14 cellular contexts compared by ENCODE assay signal in the genomic region with DNA sequence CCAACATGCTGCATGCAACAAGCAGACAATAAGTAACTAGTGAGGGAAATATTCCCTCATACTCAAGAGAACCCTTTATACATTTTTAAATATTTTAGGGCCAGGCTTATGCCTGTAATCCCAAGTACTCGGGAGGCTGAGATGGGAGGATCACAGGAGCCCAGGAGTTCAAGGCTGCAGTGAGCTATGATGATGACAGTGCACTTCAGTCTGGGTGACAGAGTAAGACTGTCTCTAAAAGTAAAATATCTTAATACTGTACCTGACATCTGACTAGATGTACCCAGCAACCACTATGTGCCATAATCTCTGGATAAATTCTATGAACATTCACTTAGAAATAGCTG. TPM values are rescaled to one million over a fixed set of nuclear protein-coding genes. Genes with fewer than 3 reads are reported as not detected.
DNase-seq lines count a peak whose midpoint lies in the region; ATAC-seq, FAIRE-seq and TF ChIP-seq lines count a peak whose summit lies in the region.
"Had no signal": no experiment of that assay in that cellular context is flagged by ENCODE, and none has a peak within 500 bp of the region (broad histone marks: within the 10 kb centered on the region; RNA-seq: fewer than 3 reads in every experiment).

No MANE protein-coding gene starts in this region.

- TF ChIP-seq CTCF in A549 (IDR thresholded peaks at IDR 0.05) (no peak), mesothelial cell of epicardium (IDR thresholded peaks at IDR 0.05; ENCODE audit: unreplicated experiment) (no peak)

- no peak overlapping the region for H2AK5ac ChIP-seq in trophoblast cell (ENCODE audit: low read length)

- no peak overlapping the region for H3K4me3 ChIP-seq in A549
- H3K4me3 ChIP-seq in CD8-positive, alpha-beta memory T cell (ENCODE audit: low read length) = no peak overlapping the region
- no peak overlapping the region for H3K4me3 ChIP-seq in trophoblast cell (ENCODE audit: low read depth, low read length)
- H3K4me3 ChIP-seq: breast epithelium, lung had no signal

- H2BK5ac ChIP-seq in trophoblast cell (ENCODE audit: low read depth, low read length, poor library complexity) = no peak overlapping the region

- H3K9me3 ChIP-seq in A549 (no peaks in the 10 kb centered on the region), trophoblast cell (ENCODE audit: insufficient read depth, low read depth, low read length) (no peaks in the 10 kb centered on the region)
- no peaks in the 10 kb centered on the region for H3K9me3 ChIP-seq in CD8-positive, alpha-beta memory T cell (ENCODE audit: low read length)
- H3K9me3 ChIP-seq: breast epithelium had no signal

- no peak overlapping the region for H3K9ac ChIP-seq in trophoblast cell (ENCODE audit: low read length)

- H4K8ac ChIP-seq in trophoblast cell (ENCODE audit: low read depth, low read length) = no peak overlapping the region

- ATAC-seq in A549 (peak in 1 of 2 experiments; percentile 3; a peak in 3 of 6 replicates), SK-N-SH treated with all-trans-retinoic acid at 6 μM for 48 hours (no peak), HG02571 (IDR thresholded peaks at IDR 0.05; ENCODE audit: unreplicated experiment) (no peak)

- DNase-seq in A549 (ENCODE audit: low read depth in 1 of 2, low spot score in 1 of 2) (no peak), mesothelial cell of epicardium (ENCODE audit: low spot score in 2 of 2, unreplicated experiment in 2 of 2) (no peak), trophoblast cell (no peak)
- no peak for DNase-seq in CD8-positive, alpha-beta memory T cell
- no peak for DNase-seq in activated T-helper 1 cell treated with anti-CD3 and anti-CD28 coated beads, Interleukin-12 subunit alpha, Interleukin-12 subunit beta, Interleukin-2, Interleukin-4 antibody, amounts not matched to agents 30 ng/mL and 10 ng/mL and 1 ng/mL, durations not matched to agents 14 hours and 24 hours and 36 hours (ENCODE audit: low spot score)
- DNase-seq in stimulated activated CD8-positive, alpha-beta memory T cell treated with anti-CD3 and anti-CD28 coated beads, Interleukin-4, amount 100 ng/mL, for 48 hours = no peak
- DNase-seq: activated CD8-positive, alpha-beta memory T cell treated with anti-CD3 and anti-CD28 coated beads, Interleukin-2, amount 50 U/mL, for 4 hours; stimulated activated CD4-positive, alpha-beta T cell treated with anti-CD3 and anti-CD28 coated beads, Interleukin-2, amount 100 ng/mL, for 24 hours; stimulated activated naive CD4-positive, alpha-beta T cell treated with Interleukin-2 at 50 U/mL for 16 hours had no signal

- H3K27me3 ChIP-seq in CD8-positive, alpha-beta memory T cell (ENCODE audit: insufficient read depth, low read length, poor library complexity, severe bottlenecking) = no peaks in the 10 kb centered on the region
- H3K27me3 ChIP-seq in trophoblast cell (ENCODE audit: insufficient read depth, low read length) = no peaks in the 10 kb centered on the region
- H3K27me3 ChIP-seq: breast epithelium had no signal

- FAIRE-seq in A549 (lab: Jason Lieb, UNC) = no peak

- no peak for TF ChIP-seq RAD21 in A549 (conservative IDR thresholded peaks at IDR 0.05 in 1 of 2, IDR thresholded peaks at IDR 0.05 in 1 of 2)

- no peaks in the 10 kb centered on the region for H3K9me3 Mint-ChIP-seq in CD8-positive, alpha-beta memory T cell
- H3K9me3 Mint-ChIP-seq in activated T-helper 1 cell treated with anti-CD3 and anti-CD28 coated beads, Interleukin-12 subunit alpha, Interleukin-12 subunit beta, Interleukin-2, Interleukin-4 antibody, amounts not matched to agents 30 ng/mL and 10 ng/mL and 1 ng/mL, durations not matched to agents 14 hours and 24 hours and 36 hours = no peaks in the 10 kb centered on the region
- no peaks in the 10 kb centered on the region for H3K9me3 Mint-ChIP-seq in mesothelial cell of epicardium
- H3K9me3 Mint-ChIP-seq: CD14-positive monocyte had no signal

- H3K79me1 ChIP-seq in trophoblast cell (ENCODE audit: low read length) = peaks cover 7% of the 10 kb centered on the region

- peaks cover 4% of the 10 kb centered on the region for H3K79me2 ChIP-seq in trophoblast cell (ENCODE audit: control insufficient read depth, insufficient read depth, low read length, poor library complexity)

- no peak overlapping the region for H3K23ac ChIP-seq in trophoblast cell (ENCODE audit: low read length)

- intact Hi-C loops in activated T-helper 1 cell treated with anti-CD3 and anti-CD28 coated beads, Interleukin-12 subunit alpha, Interleukin-12 subunit beta, Interleukin-2, Interleukin-4 antibody, amounts not matched to agents 30 ng/mL and 10 ng/mL and 1 ng/mL, durations not matched to agents 14 hours and 24 hours and 36 hours (cut with micrococcal nuclease) = no loop called here

- H3K14ac ChIP-seq in trophoblast cell (ENCODE audit: low read length) = no peak overlapping the region

- POLR2A ChIA-PET in A549 (lab: Yijun Ruan, JAX) = interaction anchor here (1.0 to 1.1 kb wide), 2 partner anchors 34 to 35 kb away, joined by 5 to 8 read pairs; a partner anchor contains a TSS
- POLR2A ChIA-PET in CD8-positive, alpha-beta memory T cell (lab: Charles Lee) = interaction anchor here (1.2 kb wide), 1 partner anchor 30 kb away, joined by 3 read pairs; no protein-coding TSS in a partner anchor

- H2BK120ac ChIP-seq in trophoblast cell (ENCODE audit: insufficient read depth, low read length, poor library complexity) = no peak overlapping the region

- H3K36me3 ChIP-seq in CD8-positive, alpha-beta memory T cell (ENCODE audit: insufficient read depth, low read length) = peaks cover 5% of the 10 kb centered on the region
- peaks cover 14 to 22% of the 10 kb centered on the region in 2 experiments for H3K36me3 ChIP-seq in trophoblast cell (ENCODE audit: control insufficient read depth in 1 of 2, insufficient read depth in 2 of 2, low read length in 2 of 2)

- H3K27me3 Mint-ChIP-seq in CD8-positive, alpha-beta memory T cell = no peaks in the 10 kb centered on the region
- H3K27me3 Mint-ChIP-seq in activated T-helper 1 cell treated with anti-CD3 and anti-CD28 coated beads, Interleukin-12 subunit alpha, Interleukin-12 subunit beta, Interleukin-2, Interleukin-4 antibody, amounts not matched to agents 30 ng/mL and 10 ng/mL and 1 ng/mL, durations not matched to agents 14 hours and 24 hours and 36 hours (ENCODE audit: insufficient read depth) = no peaks in the 10 kb centered on the region
- H3K27me3 Mint-ChIP-seq in mesothelial cell of epicardium (ENCODE audit: low read depth) = no peaks in the 10 kb centered on the region

- no peak overlapping the region for H3K4ac ChIP-seq in trophoblast cell (ENCODE audit: low read depth, low read length)

- H3K27ac Mint-ChIP-seq in CD8-positive, alpha-beta memory T cell = peak overlapping the region; percentile 22 to 100 (median 98)
- peak overlapping the region; percentile 69 for H3K27ac Mint-ChIP-seq in activated T-helper 1 cell treated with anti-CD3 and anti-CD28 coated beads, Interleukin-12 subunit alpha, Interleukin-12 subunit beta, Interleukin-2, Interleukin-4 antibody, amounts not matched to agents 30 ng/mL and 10 ng/mL and 1 ng/mL, durations not matched to agents 14 hours and 24 hours and 36 hours
- peak overlapping the region; percentile 95 for H3K27ac Mint-ChIP-seq in mesothelial cell of epicardium

- H3K4me1 ChIP-seq in A549 (peaks cover 32% of the 10 kb centered on the region), trophoblast cell (ENCODE audit: control insufficient read depth in 1 of 2, insufficient read depth in 2 of 2, low read length in 2 of 2) (peaks cover 3 to 5% of the 10 kb centered on the region in 2 experiments)
- H3K4me1 ChIP-seq in CD8-positive, alpha-beta memory T cell (ENCODE audit: insufficient read depth, low read length) = peaks cover 20% of the 10 kb centered on the region
- H3K4me1 ChIP-seq: breast epithelium had no signal

- WGBS in A549 (ENCODE audit: missing lambda C conversion rate) = 4% methylated on average over 1 of the region's 1 CpG
- WGBS in trophoblast cell (ENCODE audit: extremely low coverage, insufficient coverage, insufficient read length) = no CpG with 5 or more reads among the region's 1 CpG

- peak overlapping the region; percentile 63 for H3K4me2 ChIP-seq in A549
- no peak overlapping the region for H3K4me2 ChIP-seq in trophoblast cell (ENCODE audit: low read length)

- no peak for TF ChIP-seq EP300 in A549 (IDR thresholded peaks at IDR 0.05)

- H4K12ac ChIP-seq in trophoblast cell (ENCODE audit: low read depth, low read length) = no peak overlapping the region

- H3K27ac ChIP-seq in A549 (peak overlapping the region; percentile 91 to 95), trophoblast cell (ENCODE audit: low read depth, low read length) (no peak overlapping the region)
- H3K27ac ChIP-seq in CD8-positive, alpha-beta memory T cell (ENCODE audit: low read depth, low read length) = no peak overlapping the region

- no peak overlapping the region for H2AFZ ChIP-seq in trophoblast cell (ENCODE audit: insufficient read depth, low read length, poor library complexity)

- peaks cover 0 to 55% (median 4%) of the 10 kb centered on the region in 3 donors for H3K36me3 Mint-ChIP-seq in CD8-positive, alpha-beta memory T cell
- peaks cover 32% of the 10 kb centered on the region for H3K36me3 Mint-ChIP-seq in activated T-helper 1 cell treated with anti-CD3 and anti-CD28 coated beads, Interleukin-12 subunit alpha, Interleukin-12 subunit beta, Interleukin-2, Interleukin-4 antibody, amounts not matched to agents 30 ng/mL and 10 ng/mL and 1 ng/mL, durations not matched to agents 14 hours and 24 hours and 36 hours (ENCODE audit: low read depth)
- H3K36me3 Mint-ChIP-seq in mesothelial cell of epicardium = peaks cover 3% of the 10 kb centered on the region

- CTCF ChIA-PET in A549 (lab: Yijun Ruan, JAX) = interaction anchor here (1.8 to 2.7 kb wide), 3 partner anchors 9 to 546 kb away, joined by 6 to 23 read pairs (median 9); no protein-coding TSS in a partner anchor
- CTCF ChIA-PET in CD8-positive, alpha-beta memory T cell (lab: Charles Lee) = no interaction called here

- H3K18ac ChIP-seq in trophoblast cell (ENCODE audit: low read length) = no peak overlapping the region

- peaks cover 32 to 45% (median 45%) of the 10 kb centered on the region in 3 donors for H3K4me1 Mint-ChIP-seq in CD8-positive, alpha-beta memory T cell
- H3K4me1 Mint-ChIP-seq in activated T-helper 1 cell treated with anti-CD3 and anti-CD28 coated beads, Interleukin-12 subunit alpha, Interleukin-12 subunit beta, Interleukin-2, Interleukin-4 antibody, amounts not matched to agents 30 ng/mL and 10 ng/mL and 1 ng/mL, durations not matched to agents 14 hours and 24 hours and 36 hours (ENCODE audit: low read depth) = peaks cover 38% of the 10 kb centered on the region
- H3K4me1 Mint-ChIP-seq in mesothelial cell of epicardium = peaks cover 28% of the 10 kb centered on the region

- TF ChIP-seq POLR2A in A549 (IDR thresholded peaks at IDR 0.05; ENCODE audit: low read length) = no peak

- H3K4me3 Mint-ChIP-seq in CD8-positive, alpha-beta memory T cell = peak overlapping the region in 6 of 7 donors; percentile 95 to 98 (median 97)
- H3K4me3 Mint-ChIP-seq in activated T-helper 1 cell treated with anti-CD3 and anti-CD28 coated beads, Interleukin-12 subunit alpha, Interleukin-12 subunit beta, Interleukin-2, Interleukin-4 antibody, amounts not matched to agents 30 ng/mL and 10 ng/mL and 1 ng/mL, durations not matched to agents 14 hours and 24 hours and 36 hours = peak overlapping the region; percentile 98
- H3K4me3 Mint-ChIP-seq in mesothelial cell of epicardium = peak overlapping the region; percentile 93
- H3K4me3 Mint-ChIP-seq: CD14-positive monocyte had no signal

- no peak overlapping the region for H2BK12ac ChIP-seq in trophoblast cell (ENCODE audit: low read length)

- no peak overlapping the region for H4K91ac ChIP-seq in trophoblast cell (ENCODE audit: low read depth, low read length)

RNA-seq across cellular contexts. Expression of a gene that starts 1.9 kb away (rescaled TPM):
- polyA plus RNA-seq in A549 (2011; rRNA removed) = 103 and 126 TPM in 2 replicates
- 56.7 and 62.9 TPM in 2 replicates for polyA plus RNA-seq in A549 (2012; cell fraction: cytosol; rRNA removed)
- 40.6 and 52.1 TPM in 2 replicates for polyA plus RNA-seq in A549 (2012; cell fraction: nucleus; rRNA removed)
- 89.1 to 92.9 TPM (median 89.9 TPM) in 3 replicates for polyA plus RNA-seq in A549 (2017; fragmentation: RNase III; extraction: RNeasy Plus Mini Kit Qiagen cat#74134 plus additional on column Dnase treatment)
- 45.9 and 61.8 TPM in 2 replicates for polyA minus RNA-seq in A549 (2011; rRNA and poly(A)+ RNA removed)
- total RNA-seq in CD8-positive, alpha-beta memory T cell = 10 to 100 TPM; 21.7 to 21.8 TPM
- 25.4 TPM for polyA plus RNA-seq in CD8-positive, alpha-beta memory T cell
- 50.0 and 50.8 TPM in 2 replicates for total RNA-seq in activated T-helper 1 cell treated with anti-CD3 and anti-CD28 coated beads, Interleukin-12 subunit alpha, Interleukin-12 subunit beta, Interleukin-2, Interleukin-4 antibody, amounts not matched to agents 30 ng/mL and 10 ng/mL and 1 ng/mL, durations not matched to agents 14 hours and 24 hours and 36 hours
- total RNA-seq in mesothelial cell of epicardium = 44.2 to 47.4 TPM (median 47.3 TPM) in 3 replicates
- 66.6 and 67.9 TPM in 2 replicates for polyA plus RNA-seq in trophoblast cell (2013)

RNA-seq across cellular contexts. Expression of a gene that starts 34.5 kb away (rescaled TPM):
- polyA plus RNA-seq in A549 (2011; rRNA removed) (300 and 369 TPM in 2 replicates), A549 (2017; fragmentation: RNase III; extraction: RNeasy Plus Mini Kit Qiagen cat#74134 plus additional on column Dnase treatment) (416 to 463 TPM (median 442 TPM) in 3 replicates)
- 253 and 262 TPM in 2 replicates for polyA plus RNA-seq in A549 (2012; cell fraction: cytosol; rRNA removed)
- 142 and 193 TPM in 2 replicates for polyA plus RNA-seq in A549 (2012; cell fraction: nucleus; rRNA removed)
- polyA minus RNA-seq in A549 (2011; rRNA and poly(A)+ RNA removed) = 145 and 174 TPM in 2 replicates
- total RNA-seq in CD8-positive, alpha-beta memory T cell = 100 to 1,000 TPM; 409 to 422 TPM
- polyA plus RNA-seq in CD8-positive, alpha-beta memory T cell = 92.8 TPM
- total RNA-seq in activated T-helper 1 cell treated with anti-CD3 and anti-CD28 coated beads, Interleukin-12 subunit alpha, Interleukin-12 subunit beta, Interleukin-2, Interleukin-4 antibody, amounts not matched to agents 30 ng/mL and 10 ng/mL and 1 ng/mL, durations not matched to agents 14 hours and 24 hours and 36 hours = 440 and 442 TPM in 2 replicates
- total RNA-seq in mesothelial cell of epicardium = 108 to 111 TPM (median 109 TPM) in 3 replicates
- polyA plus RNA-seq in trophoblast cell (2013) = 187 and 192 TPM in 2 replicates

Comparison
In these comparisons a context has a peak if more than half of its experiments do, and no peak if none do; other contexts are left out.
1. H3K27ac ChIP-seq: peak in A549 (2 of 2); none in CD8-positive, alpha-beta memory T cell (single experiment) and trophoblast cell (single experiment).
2. Peak in every context shown above with its lines, with median percentiles within 50 percentile points of each other: H3K27ac Mint-ChIP-seq and H3K4me3 Mint-ChIP-seq.